In genomic region chr16:10547708-10548107, GRCh38 we compare ENCODE assay signal across 34 cellular contexts. TPM values are rescaled to one million over a fixed set of nuclear protein-coding genes. Genes with fewer than 3 reads are reported as not detected.
"Had no signal": no experiment of that assay in that cellular context is flagged by ENCODE, and none has a peak within 500 bp of the region (broad histone marks: within the 10 kb centered on the region; RNA-seq: fewer than 3 reads in every experiment).

No MANE protein-coding gene starts in this region.

- H3K9me3 ChIP-seq: adrenal gland, body of pancreas had no signal

- H3K36me3 ChIP-seq: brain microvascular endothelial cell, breast epithelium had no signal

- DNase-seq: activated effector memory CD4-positive, alpha-beta T cell treated with anti-CD3 and anti-CD28 coated beads, Interleukin-2, amount 50 U/mL, for 16 hours; activated effector memory CD4-positive, alpha-beta T cell treated with Interleukin-2 at 50 U/mL for 16 hours; activated gamma-delta T cell; activated gamma-delta T cell treated with Interleukin-2 at 50 U/mL for 16 hours; activated naive CD4-positive, alpha-beta T cell; activated naive CD4-positive, alpha-beta T cell treated with anti-CD3 and anti-CD28 coated beads for 36 hours; activated naive CD4-positive, alpha-beta T cell treated with anti-CD3 and anti-CD28 coated beads, Interleukin-2, amount 10 ng/mL, durations not matched to agents 7 days and 5 days; activated naive CD4-positive, alpha-beta T cell treated with anti-CD3 and anti-CD28 coated beads, Interleukin-2, amount 50 U/mL, for 16 hours; activated naive CD4-positive, alpha-beta T cell treated with Interleukin-2 at 50 U/mL for 16 hours; activated naive CD8-positive, alpha-beta T cell treated with anti-CD3 and anti-CD28 coated beads for 36 hours; activated naive CD8-positive, alpha-beta T cell treated with anti-CD3 and anti-CD28 coated beads, Interleukin-2, amount 10 ng/mL, durations not matched to agents 7 days and 5 days; activated naive CD8-positive, alpha-beta T cell treated with anti-CD3 and anti-CD28 coated beads, Interleukin-2, amount 50 U/mL, for 24 hours; activated T-cell treated with anti-CD3 and anti-CD28 coated beads for 4 hours; activated T-cell treated with anti-CD3 and anti-CD28 coated beads, Interleukin-2, amount 50 U/mL, for 1 hour; activated T-cell treated with anti-CD3 and anti-CD28 coated beads, Interleukin-2, amount 50 U/mL, for 24 hours; activated T-cell treated with anti-CD3 and anti-CD28 coated beads, Interleukin-2, amount 50 U/mL, for 4 hours; activated T-cell treated with anti-CD3 and anti-CD28 coated beads, Interleukin-2, amount 50 U/mL, for 48 hours; activated T-cell treated with anti-CD3 and anti-CD28 coated beads, Interleukin-2, amount 50 U/mL, for 72 hours; adrenal gland; amniotic stem cell; amygdala; anterior cingulate cortex; aorta; body of pancreas; brain microvascular endothelial cell; caudate nucleus; central memory CD4-positive, alpha-beta T cell; cerebellar nuclear complex had no signal

- H3K27ac ChIP-seq: adrenal gland, ascending aorta, body of pancreas, brain microvascular endothelial cell, breast epithelium, cardiac muscle cell had no signal

- ATAC-seq: activated naive CD4-positive, alpha-beta T cell treated with anti-CD3 and anti-CD28 coated beads, Interleukin-2, amount 50 U/mL, for 72 hours; activated naive CD8-positive, alpha-beta T cell treated with anti-CD3 and anti-CD28 coated beads, Interleukin-2, amount 50 U/mL, for 24 hours; activated T-cell treated with anti-CD3 and anti-CD28 coated beads, Interleukin-2, amount 50 U/mL, for 4 hours; activated T-cell treated with anti-CD3 and anti-CD28 coated beads, Interleukin-2, amount 50 U/mL, for 72 hours; activated T-helper 17 cell treated with anti-CD3 and anti-CD28 coated beads, Interleukin-2, amount 50 U/mL, for 72 hours; body of pancreas had no signal

- H3K27me3 ChIP-seq: adrenal gland, ascending aorta, body of pancreas, brain microvascular endothelial cell, breast epithelium, cardiac muscle cell had no signal

- H3K4me3 ChIP-seq: adrenal gland, ascending aorta, body of pancreas, breast epithelium, cardiac muscle cell had no signal

- H3K4me1 ChIP-seq: adrenal gland, body of pancreas, breast epithelium had no signal

RNA-seq across cellular contexts. Expression of gene EMP2, which starts 32.7 kb away (rescaled TPM):
- total RNA-seq: activated naive CD4-positive, alpha-beta T cell treated with anti-CD3 and anti-CD28 coated beads for 36 hours; activated naive CD4-positive, alpha-beta T cell treated with anti-CD3 and anti-CD28 coated beads, Interleukin-2, amount 50 U/mL, for 72 hours; activated naive CD8-positive, alpha-beta T cell treated with anti-CD3 and anti-CD28 coated beads for 36 hours; activated naive CD8-positive, alpha-beta T cell treated with anti-CD3 and anti-CD28 coated beads, Interleukin-2, amount 10 ng/mL, durations not matched to agents 7 days and 5 days; activated T-helper 1 cell treated with anti-CD3 and anti-CD28 coated beads, Interleukin-12 subunit alpha, Interleukin-12 subunit beta, Interleukin-2, Interleukin-4 antibody, amounts not matched to agents 30 ng/mL and 10 ng/mL and 1 ng/mL, durations not matched to agents 14 hours and 24 hours and 36 hours had no signal
